Comparison of ENCODE assay signal across 9 cellular contexts in genomic region chr1:203278885-203279406, GRCh38. TPM values are rescaled to one million over a fixed set of nuclear protein-coding genes. Genes with fewer than 3 reads are reported as not detected.
DNase-seq lines count a peak whose midpoint lies in the region; ATAC-seq and TF ChIP-seq lines count a peak whose summit lies in the region.
"Had no signal": no experiment of that assay in that cellular context is flagged by ENCODE, and none has a peak within 500 bp of the region (broad histone marks: within the 10 kb centered on the region; RNA-seq: fewer than 3 reads in every experiment).

No MANE protein-coding gene starts in this region.

- no peaks in the 10 kb centered on the region for H4K20me1 ChIP-seq in GM23338 (replicated peaks; ENCODE audit: insufficient read depth)

- H2AFZ ChIP-seq in GM23338, result peak overlapping the region; percentile 89; the same call in 1 of the 2 replicates

- peaks cover 9% of the 10 kb centered on the region; the same call in 1 of the 2 replicates for H3K4me1 ChIP-seq in GM23338 (ENCODE audit: insufficient read depth)
- peaks cover 10% of the 10 kb centered on the region for H3K4me1 ChIP-seq in iPS-15b (ENCODE audit: control insufficient read depth, insufficient read depth, low read length)
- H3K4me1 ChIP-seq in skeletal muscle satellite cell (ENCODE audit: control insufficient read depth, insufficient read depth, low read length), result peaks cover 27% of the 10 kb centered on the region

- H3F3A ChIP-seq in GM23338 (replicated peaks; ENCODE audit: low read depth), result no peaks in the 10 kb centered on the region

- H3K27me3 ChIP-seq in GM23338 (ENCODE audit: insufficient read depth), result peaks cover 6% of the 10 kb centered on the region; the same call in 1 of the 2 replicates
- peaks cover 60% of the 10 kb centered on the region for H3K27me3 ChIP-seq in iPS-15b (ENCODE audit: control insufficient read depth, insufficient read depth, low read length)
- peaks cover 12% of the 10 kb centered on the region for H3K27me3 ChIP-seq in skeletal muscle satellite cell (ENCODE audit: control insufficient read depth, insufficient read depth, low read length)

- no peaks in the 10 kb centered on the region for H3K79me2 ChIP-seq in GM23338 (replicated peaks; ENCODE audit: insufficient read depth)

- no peaks in the 10 kb centered on the region for H3K36me3 Mint-ChIP-seq in GM23338 (ENCODE audit: low read depth)
- no peaks in the 10 kb centered on the region for H3K36me3 Mint-ChIP-seq in activated CD8-positive, alpha-beta T cell treated with anti-CD3 and anti-CD28 coated beads for 36 hours (ENCODE audit: low read depth)

- POLR2A ChIA-PET in activated CD8-positive, alpha-beta T cell treated with anti-CD3 and anti-CD28 coated beads for 36 hours (lab: Charles Lee), result interaction anchor here (1.0 to 9.2 kb wide), 7 partner anchors 10 to 57 kb away, joined by 3 to 123 read pairs (median 5); partner anchors contain the start of gene BTG2

- no peaks in the 10 kb centered on the region for H3K9me3 Mint-ChIP-seq in GM23338
- H3K9me3 Mint-ChIP-seq in activated CD8-positive, alpha-beta T cell treated with anti-CD3 and anti-CD28 coated beads for 36 hours, result no peaks in the 10 kb centered on the region

- no peak overlapping the region for H3K27ac ChIP-seq in GM23338 (ENCODE audit: low read depth)

- H3K4me3 ChIP-seq in GM23338 (no peak overlapping the region), iPS-15b (ENCODE audit: low read depth, low read length) (peak overlapping the region; percentile 26), skeletal muscle satellite cell (ENCODE audit: low read length) (no peak overlapping the region)

- intact Hi-C loops in activated CD8-positive, alpha-beta T cell treated with anti-CD3 and anti-CD28 coated beads for 36 hours (cut with micrococcal nuclease), result no loop called here

- ATAC-seq in GM23338 (no peak), GM19463 (IDR thresholded peaks at IDR 0.05; ENCODE audit: unreplicated experiment) (no peak)
- ATAC-seq in activated CD8-positive, alpha-beta T cell treated with anti-CD3 and anti-CD28 coated beads for 36 hours, result no peak

- H3K27me3 Mint-ChIP-seq in GM23338 (ENCODE audit: insufficient read depth, low read depth, poor library complexity), result peaks cover 27% of the 10 kb centered on the region
- no peaks in the 10 kb centered on the region for H3K27me3 Mint-ChIP-seq in activated CD8-positive, alpha-beta T cell treated with anti-CD3 and anti-CD28 coated beads for 36 hours

- H3K4me2 ChIP-seq in GM23338 (0 out of 2 replicates have a peak overlapping the region, but pooled peaks have one; percentile 39), skeletal muscle satellite cell (ENCODE audit: low read length) (peak overlapping the region; percentile 67)

- H3K27ac Mint-ChIP-seq in GM23338, result no peak overlapping the region
- peak overlapping the region; percentile 91 for H3K27ac Mint-ChIP-seq in activated CD8-positive, alpha-beta T cell treated with anti-CD3 and anti-CD28 coated beads for 36 hours

- no peak for TF ChIP-seq CTCF in GM23338 (conservative IDR thresholded peaks at IDR 0.05; ENCODE audit: low read depth in 2 of 2)
- TF ChIP-seq CTCF in activated CD8-positive, alpha-beta T cell treated with anti-CD3 and anti-CD28 coated beads for 36 hours (IDR thresholded peaks at IDR 0.05), result no peak

- CTCF ChIA-PET in activated CD8-positive, alpha-beta T cell treated with anti-CD3 and anti-CD28 coated beads for 36 hours (lab: Charles Lee), result interaction anchor here (0.9 to 21.4 kb wide), 9 partner anchors 9 to 225 kb away, joined by 3 to 1114 read pairs (median 19); partner anchors contain the start of genes BTG2 and FMOD

- H3K4me3 Mint-ChIP-seq in GM23338, result peak overlapping the region; percentile 32; the same call in 2 of the 3 replicates
- H3K4me3 Mint-ChIP-seq in activated CD8-positive, alpha-beta T cell treated with anti-CD3 and anti-CD28 coated beads for 36 hours, result no peak overlapping the region

- no peak overlapping the region for H3K9ac ChIP-seq in iPS-15b (ENCODE audit: low read depth, low read length)
- no peak overlapping the region for H3K9ac ChIP-seq in skeletal muscle satellite cell (ENCODE audit: low read depth, low read length)

- H3K36me3 ChIP-seq in GM23338 (ENCODE audit: insufficient read depth) (no peaks in the 10 kb centered on the region), iPS-15b (ENCODE audit: control insufficient read depth, insufficient read depth, low read length) (no peaks in the 10 kb centered on the region), skeletal muscle satellite cell (ENCODE audit: insufficient read depth, low read length) (no peaks in the 10 kb centered on the region)

- no peak for DNase-seq in GM23338 (ENCODE audit: low spot score)
- no peak for DNase-seq in activated CD8-positive, alpha-beta T cell treated with anti-CD3 and anti-CD28 coated beads for 36 hours
- DNase-seq in activated gamma-delta T cell treated with Interleukin-2 at 50 U/mL for 16 hours, result no peak
- DNase-seq in occipital lobe (lab: John Stamatoyannopoulos, UW), result no peak
- DNase-seq in iPS-NIHi7 (ENCODE audit: extremely low spot score), result no peak

- no peaks in the 10 kb centered on the region for H3K9me3 ChIP-seq in iPS-15b (ENCODE audit: control insufficient read depth, insufficient read depth, low read length)
- H3K9me3 ChIP-seq in skeletal muscle satellite cell (replicated peaks; ENCODE audit: low read length), result no peaks in the 10 kb centered on the region

- H3K9me2 ChIP-seq in GM23338 (ENCODE audit: insufficient read depth), result no peaks in the 10 kb centered on the region

- H3K4me1 Mint-ChIP-seq in GM23338, result peaks cover 16% of the 10 kb centered on the region
- H3K4me1 Mint-ChIP-seq in activated CD8-positive, alpha-beta T cell treated with anti-CD3 and anti-CD28 coated beads for 36 hours (ENCODE audit: low read depth), result peaks cover 66% of the 10 kb centered on the region

TF ChIP-seq in GM23338, 12 proteins besides CTCF, POLR2A, EP300 and RAD21:
- TF ChIP-seq JUNB (IDR thresholded peaks at IDR 0.05; ENCODE audit: unreplicated experiment), result no peak

RNA-seq across cellular contexts. Expression of gene BTG2, which starts 26.4 kb away (rescaled TPM):
- total RNA-seq in GM23338 (2014; rRNA removed; shearing (Covaris generic)), result 7.8 and 9.1 TPM in 2 replicates
- polyA plus RNA-seq in GM23338 (2016; fragmentation: Nextera tagmentation; extraction: Ambion mirVana), result 5.7 and 6.3 TPM in 2 replicates
- 100 to 1,000 TPM; 115 TPM for total RNA-seq in activated CD8-positive, alpha-beta T cell treated with anti-CD3 and anti-CD28 coated beads for 36 hours
- total RNA-seq in skeletal muscle satellite cell (2012; rRNA removed), result 6.1 and 7.0 TPM in 2 replicates
- 13.9 TPM for total RNA-seq in occipital lobe

RNA-seq across cellular contexts. Expression of gene CHIT1, which starts 49.5 kb away (rescaled TPM):
- total RNA-seq in GM23338 (2014; rRNA removed; shearing (Covaris generic)), result 0.07 TPM in 1 of 2 replicates, not detected in the other
- polyA plus RNA-seq in GM23338 (2016; fragmentation: Nextera tagmentation; extraction: Ambion mirVana), result 0.47 and 0.85 TPM in 2 replicates
- total RNA-seq in activated CD8-positive, alpha-beta T cell treated with anti-CD3 and anti-CD28 coated beads for 36 hours, result under 1 TPM; 0.56 to 0.74 TPM
- total RNA-seq in skeletal muscle satellite cell (2012; rRNA removed), result not detected in 2 replicates
- not detected for total RNA-seq in occipital lobe
- total RNA-seq: M059J had no signal
